ENCODE assay signal across 9 cellular contexts in genomic region chr6:18122128-18123093, GRCh38. TPM values are rescaled to one million over a fixed set of nuclear protein-coding genes. Genes with fewer than 3 reads are reported as not detected.
A peak's percentile ranks its signal among the peaks of the same experiment; 100 is the strongest.
DNase-seq lines count a peak whose midpoint lies in the region; ATAC-seq, FAIRE-seq and TF ChIP-seq lines count a peak whose summit lies in the region.
"Had no signal": no experiment of that assay in that cellular context is flagged by ENCODE, and none has a peak within 500 bp of the region (broad histone marks: within the 10 kb centered on the region; RNA-seq: fewer than 3 reads in every experiment).

TSS of gene NHLRC1 (minus strand) at chr6:18122677. CDS start at chr6:18122606, 71 bp downstream.

- H3K4me1 Mint-ChIP-seq in activated T-cell treated with anti-CD3 and anti-CD28 coated beads, Interleukin-2, amount 50 U/mL, for 24 hours (ENCODE audit: low read depth) = peaks cover 13% of the 10 kb centered on the region

- POLR2A ChIA-PET in A549 (lab: Yijun Ruan, JAX) = interaction anchor here (0.6 to 1.0 kb wide), 3 partner anchors 129 to 289 kb away, joined by 4 to 5 read pairs (median 4); partner anchors contain the start of gene KIF13A

- H3K27me3 ChIP-seq in esophagus (ENCODE audit: control insufficient read depth in 1 of 2, insufficient read depth in 2 of 2, low read length in 2 of 2) (no peaks in the 10 kb centered on the region), mucosa of rectum (ENCODE audit: control insufficient read depth in 2 of 2, insufficient read depth in 2 of 2, low read length in 2 of 2) (no peaks in the 10 kb centered on the region)

- peak; percentile 74 for TF ChIP-seq CTCF in A549 (IDR thresholded peaks at IDR 0.05)

- H3K4me1 ChIP-seq in A549 (0 out of 3 replicates have a peak, but pooled peaks cover 3% of the 10 kb centered on the region), esophagus (ENCODE audit: control insufficient read depth in 2 of 2, insufficient read depth in 2 of 2, low read length in 1 of 2) (peaks cover 0 to 9% of the 10 kb centered on the region in 2 donors), mucosa of rectum (ENCODE audit: control insufficient read depth in 2 of 2, insufficient read depth in 2 of 2, low read length in 2 of 2) (peaks cover 5% of the 10 kb centered on the region in 2 donors)

- no peak within 1 kb of the TSS for H3K27ac Mint-ChIP-seq in activated T-cell treated with anti-CD3 and anti-CD28 coated beads, Interleukin-2, amount 50 U/mL, for 24 hours

- TF ChIP-seq POLR2A in A549 (IDR thresholded peaks at IDR 0.05; ENCODE audit: low read length) = peak; percentile 64

- FAIRE-seq in A549 (lab: Jason Lieb, UNC) = no peak
- FAIRE-seq: G401.6 had no signal

- H3K36me3 Mint-ChIP-seq in activated T-cell treated with anti-CD3 and anti-CD28 coated beads, Interleukin-2, amount 50 U/mL, for 24 hours (ENCODE audit: low read depth) = no peaks in the 10 kb centered on the region

- CTCF ChIA-PET in A549 (lab: Yijun Ruan, JAX) = interaction anchor here (0.6 to 2.9 kb wide), 35 partner anchors 8 to 380 kb away, joined by 3 to 21 read pairs (median 3); partner anchors contain the start of gene KIF13A

- peak; percentile 58 to 93 for DNase-seq in A549 (ENCODE audit: low read depth in 1 of 2, low spot score in 1 of 2)
- DNase-seq in NCI-H748 treated with DMSO at 0.1 percent for 48 hours (lab: John Stamatoyannopoulos, UW) = peak; percentile 59
- peak; percentile 85 for DNase-seq in activated T-cell treated with anti-CD3 and anti-CD28 coated beads, Interleukin-2, amount 50 U/mL, for 24 hours
- peak; percentile 27 to 48 for DNase-seq in stimulated activated CD8-positive, alpha-beta memory T cell treated with anti-CD3 and anti-CD28 coated beads, Interleukin-4, amount 100 ng/mL, for 1 hour (ENCODE audit: low read depth in 2 of 2, low spot score in 1 of 2)

- H3K27ac ChIP-seq in A549 = peak within 1 kb of the TSS; percentile 76 to 94
- peak within 1 kb of the TSS; percentile 23 to 34 for H3K27ac ChIP-seq in esophagus (ENCODE audit: low read depth in 2 of 2, low read length in 1 of 2)
- peak within 1 kb of the TSS in 1 of 2 donors; percentile 10 for H3K27ac ChIP-seq in mucosa of rectum (ENCODE audit: low read depth in 2 of 2, low read length in 2 of 2)

- H3K4me2 ChIP-seq in A549 = peak within 1 kb of the TSS; percentile 71

- peaks cover 58% of the 10 kb centered on the region for H3K27me3 Mint-ChIP-seq in activated T-cell treated with anti-CD3 and anti-CD28 coated beads, Interleukin-2, amount 50 U/mL, for 24 hours

- WGBS in A549 (ENCODE audit: missing lambda C conversion rate) = 11% methylated on average over 12 of the region's 82 CpGs
- 18 to 22% methylated on average over 77 to 82 of the region's 82 CpGs for WGBS in esophagus, 2 donors

- peak within 1 kb of the TSS; percentile 56 for H3K4me3 Mint-ChIP-seq in activated T-cell treated with anti-CD3 and anti-CD28 coated beads, Interleukin-2, amount 50 U/mL, for 24 hours

- H3K9me3 Mint-ChIP-seq in activated T-cell treated with anti-CD3 and anti-CD28 coated beads, Interleukin-2, amount 50 U/mL, for 24 hours = no peaks in the 10 kb centered on the region

- H3K9ac ChIP-seq in mucosa of rectum (ENCODE audit: low read depth in 1 of 2, low read length in 2 of 2) = peak within 1 kb of the TSS; percentile 49 to 81

- H3K36me3 ChIP-seq in esophagus (ENCODE audit: control insufficient read depth in 2 of 2, insufficient read depth in 2 of 2, low read length in 1 of 2) (peaks cover 0 to 2% of the 10 kb centered on the region in 2 donors), mucosa of rectum (ENCODE audit: control insufficient read depth in 2 of 2, insufficient read depth in 2 of 2, low read length in 2 of 2) (no peaks in the 10 kb centered on the region)

- peak within 1 kb of the TSS; percentile 39 for H3K4me3 ChIP-seq in A549
- peak within 1 kb of the TSS; percentile 44 to 67 for H3K4me3 ChIP-seq in esophagus (ENCODE audit: low read depth in 1 of 2, low read length in 2 of 2)
- H3K4me3 ChIP-seq in mucosa of rectum (ENCODE audit: low read length in 2 of 2) = peak within 1 kb of the TSS; percentile 69 to 77

- TF ChIP-seq RAD21 in A549 (conservative IDR thresholded peaks at IDR 0.05 in 1 of 2, IDR thresholded peaks at IDR 0.05 in 1 of 2) = peak; percentile 90 to 94

- no peak for TF ChIP-seq EP300 in A549 (IDR thresholded peaks at IDR 0.05)

- peak; percentile 98 for ATAC-seq in A549
- peak; percentile 98 for ATAC-seq in GM18873 (IDR thresholded peaks at IDR 0.05; ENCODE audit: low FRiP score, unreplicated experiment)
- peak; percentile 98 for ATAC-seq in HG03159 (IDR thresholded peaks at IDR 0.05; ENCODE audit: unreplicated experiment)

- H3K9me3 ChIP-seq in A549 (peaks cover 5% of the 10 kb centered on the region; the same call in 1 of the 3 replicates), esophagus (ENCODE audit: control insufficient read depth in 2 of 2, insufficient read depth in 1 of 2, low read depth in 1 of 2, low read length in 1 of 2) (no peaks in the 10 kb centered on the region), mucosa of rectum (ENCODE audit: control insufficient read depth in 2 of 2, low read length in 2 of 2) (no peaks in the 10 kb centered on the region)

TF ChIP-seq in A549, 52 proteins besides CTCF, POLR2A, EP300 and RAD21 (continues in another document):
- TF ChIP-seq FOXS1 (CRISPR knock-in tag; IDR thresholded peaks at IDR 0.05) = peak; percentile 72
- peak in 1 of 2 experiments; percentile 73; a peak in 3 of 5 replicates for TF ChIP-seq JUN (IDR thresholded peaks at IDR 0.05)
- peak; percentile 95 for TF ChIP-seq HOXB5 (CRISPR knock-in tag; IDR thresholded peaks at IDR 0.05)
- TF ChIP-seq HOXA7 (CRISPR knock-in tag; IDR thresholded peaks at IDR 0.05) = no peak
- TF ChIP-seq RNF2 (IDR thresholded peaks at IDR 0.05; ENCODE audit: borderline replicate concordance, low read depth) = 0 out of 2 replicates have a peak, but pooled peaks have one; percentile 47
- peak; percentile 33; the same call in 1 of the 2 replicates for TF ChIP-seq NPAS2 (CRISPR knock-in tag; IDR thresholded peaks at IDR 0.05; ENCODE audit: borderline replicate concordance)
- TF ChIP-seq, protein P1, sequence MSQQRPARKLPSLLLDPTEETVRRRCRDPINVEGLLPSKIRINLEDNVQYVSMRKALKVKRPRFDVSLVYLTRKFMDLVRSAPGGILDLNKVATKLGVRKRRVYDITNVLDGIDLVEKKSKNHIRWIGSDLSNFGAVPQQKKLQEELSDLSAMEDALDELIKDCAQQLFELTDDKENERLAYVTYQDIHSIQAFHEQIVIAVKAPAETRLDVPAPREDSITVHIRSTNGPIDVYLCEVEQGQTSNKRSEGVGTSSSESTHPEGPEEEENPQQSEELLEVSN (IDR thresholded peaks at IDR 0.05; ENCODE audit: borderline replicate concordance, low read depth) = peak; percentile 99
- TF ChIP-seq CBX8 (IDR thresholded peaks at IDR 0.05) = no peak
- TF ChIP-seq, protein P2, sequence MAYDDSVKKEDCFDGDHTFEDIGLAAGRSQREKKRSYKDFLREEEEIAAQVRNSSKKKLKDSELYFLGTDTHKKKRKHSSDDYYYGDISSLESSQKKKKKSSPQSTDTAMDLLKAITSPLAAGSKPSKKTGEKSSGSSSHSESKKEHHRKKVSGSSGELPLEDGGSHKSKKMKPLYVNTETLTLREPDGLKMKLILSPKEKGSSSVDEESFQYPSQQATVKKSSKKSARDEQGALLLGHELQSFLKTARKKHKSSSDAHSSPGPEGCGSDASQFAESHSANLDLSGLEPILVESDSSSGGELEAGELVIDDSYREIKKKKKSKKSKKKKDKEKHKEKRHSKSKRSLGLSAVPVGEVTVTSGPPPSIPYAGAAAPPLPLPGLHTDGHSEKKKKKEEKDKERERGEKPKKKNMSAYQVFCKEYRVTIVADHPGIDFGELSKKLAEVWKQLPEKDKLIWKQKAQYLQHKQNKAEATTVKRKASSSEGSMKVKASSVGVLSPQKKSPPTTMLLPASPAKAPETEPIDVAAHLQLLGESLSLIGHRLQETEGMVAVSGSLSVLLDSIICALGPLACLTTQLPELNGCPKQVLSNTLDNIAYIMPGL (CRISPR knock-in tag; IDR thresholded peaks at IDR 0.05; ENCODE audit: borderline replicate concordance) = 0 out of 2 replicates have a peak, but pooled peaks have one; percentile 49
- no peak for TF ChIP-seq RCOR1 (IDR thresholded peaks at IDR 0.05; ENCODE audit: low read depth, low read length)
- TF ChIP-seq USF2 (IDR thresholded peaks at IDR 0.05) = peak; percentile 84
- TF ChIP-seq BHLHE40 (IDR thresholded peaks at IDR 0.05; ENCODE audit: low read depth, low read length) = 0 out of 2 replicates have a peak, but pooled peaks have one; percentile 49
- peak; percentile 78; the same call in 1 of the 2 replicates for TF ChIP-seq TP53 (CRISPR knock-in tag; IDR thresholded peaks at IDR 0.05)
- TF ChIP-seq, protein P3, sequence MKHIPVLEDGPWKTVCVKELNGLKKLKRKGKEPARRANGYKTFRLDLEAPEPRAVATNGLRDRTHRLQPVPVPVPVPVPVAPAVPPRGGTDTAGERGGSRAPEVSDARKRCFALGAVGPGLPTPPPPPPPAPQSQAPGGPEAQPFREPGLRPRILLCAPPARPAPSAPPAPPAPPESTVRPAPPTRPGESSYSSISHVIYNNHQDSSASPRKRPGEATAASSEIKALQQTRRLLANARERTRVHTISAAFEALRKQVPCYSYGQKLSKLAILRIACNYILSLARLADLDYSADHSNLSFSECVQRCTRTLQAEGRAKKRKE (CRISPR knock-in tag; IDR thresholded peaks at IDR 0.05; ENCODE audit: low read depth) = peak; percentile 87
- peak; percentile 69; the same call in 1 of the 2 replicates for TF ChIP-seq HEYL (CRISPR knock-in tag; IDR thresholded peaks at IDR 0.05)
- no peak for TF ChIP-seq MAZ (IDR thresholded peaks at IDR 0.05; ENCODE audit: borderline replicate concordance, low read depth, low read length)
- 0 out of 2 replicates have a peak, but pooled peaks have one; percentile 32 for TF ChIP-seq RARB (CRISPR knock-in tag; IDR thresholded peaks at IDR 0.05)
- TF ChIP-seq SMC3 (IDR thresholded peaks at IDR 0.05) = peak; percentile 95
- TF ChIP-seq ZNF302 (CRISPR knock-in tag; IDR thresholded peaks at IDR 0.05) = peak; percentile 50; the same call in 1 of the 2 replicates

RNA-seq across cellular contexts. Expression of gene NHLRC1, which starts in this region (rescaled TPM):
- polyA plus RNA-seq in A549 (2011; rRNA removed) = 1.7 and 2.0 TPM in 2 replicates
- polyA plus RNA-seq in A549 (2012; cell fraction: cytosol; rRNA removed) = 1.1 and 1.3 TPM in 2 replicates
- 0.94 and 1.4 TPM in 2 replicates for polyA plus RNA-seq in A549 (2012; cell fraction: nucleus; rRNA removed)
- polyA plus RNA-seq in A549 (2017; fragmentation: RNase III; extraction: RNeasy Plus Mini Kit Qiagen cat#74134 plus additional on column Dnase treatment) = 2.7 to 3.1 TPM (median 3.1 TPM) in 3 replicates
- polyA minus RNA-seq in A549 (2011; rRNA and poly(A)+ RNA removed) = 0.88 and 0.91 TPM in 2 replicates
- polyA plus RNA-seq in esophagus = 1 to 10 TPM in 1 of 2 donors, under 1 TPM in 1; 0.79 to 1.4 TPM
